In the genomic region with DNA sequence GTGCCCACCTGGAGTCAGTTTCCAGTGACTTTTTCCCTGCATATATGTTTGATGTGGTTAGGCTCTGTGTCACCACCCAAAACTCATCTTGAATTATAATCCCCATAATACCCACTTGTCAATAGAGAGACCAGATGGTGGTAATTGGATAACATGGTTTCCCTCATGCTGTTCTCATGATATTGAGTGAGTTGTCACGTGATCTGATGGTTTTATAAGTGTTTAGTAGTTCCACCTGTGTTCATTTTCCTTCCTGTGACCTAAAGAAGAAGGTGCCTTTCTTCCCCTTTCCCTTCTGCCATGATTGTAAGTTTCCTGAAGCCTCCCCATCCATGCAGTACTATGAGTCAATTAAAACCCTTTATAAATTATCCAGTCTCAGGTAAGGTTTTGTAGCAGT, we compare ENCODE assay signal across 1 cellular context.
TF ChIP-seq lines count a peak whose summit lies in the region.

No MANE protein-coding gene starts in this region.

TF ChIP-seq in HepG2, 621 proteins besides CTCF, POLR2A, EP300 and RAD21 (continued from another document):
- TF ChIP-seq KDM4B (CRISPR knock-in tag; IDR thresholded peaks at IDR 0.05) (no peak), ZFX (CRISPR knock-in tag; IDR thresholded peaks at IDR 0.05; ENCODE audit: low read depth) (no peak)
- TF ChIP-seq, protein P1, sequence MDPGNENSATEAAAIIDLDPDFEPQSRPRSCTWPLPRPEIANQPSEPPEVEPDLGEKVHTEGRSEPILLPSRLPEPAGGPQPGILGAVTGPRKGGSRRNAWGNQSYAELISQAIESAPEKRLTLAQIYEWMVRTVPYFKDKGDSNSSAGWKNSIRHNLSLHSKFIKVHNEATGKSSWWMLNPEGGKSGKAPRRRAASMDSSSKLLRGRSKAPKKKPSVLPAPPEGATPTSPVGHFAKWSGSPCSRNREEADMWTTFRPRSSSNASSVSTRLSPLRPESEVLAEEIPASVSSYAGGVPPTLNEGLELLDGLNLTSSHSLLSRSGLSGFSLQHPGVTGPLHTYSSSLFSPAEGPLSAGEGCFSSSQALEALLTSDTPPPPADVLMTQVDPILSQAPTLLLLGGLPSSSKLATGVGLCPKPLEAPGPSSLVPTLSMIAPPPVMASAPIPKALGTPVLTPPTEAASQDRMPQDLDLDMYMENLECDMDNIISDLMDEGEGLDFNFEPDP (CRISPR knock-in tag; conservative IDR thresholded peaks at IDR 0.05), result no peak
